8 cellular contexts compared by ENCODE assay signal in genomic region chr11:113806403-113806802, GRCh38. TPM values are rescaled to one million over a fixed set of nuclear protein-coding genes. Genes with fewer than 3 reads are reported as not detected.
A peak's percentile ranks its signal among the peaks of the same experiment; 100 is the strongest.
DNase-seq lines count a peak whose midpoint lies in the region; ATAC-seq, FAIRE-seq and TF ChIP-seq lines count a peak whose summit lies in the region.

No MANE protein-coding gene starts in this region.

- POLR2A ChIA-PET in A549 (lab: Yijun Ruan, JAX), result interaction anchor here (1.2 kb wide), 1 partner anchor 9 kb away, joined by 3 read pairs; no protein-coding TSS in a partner anchor

- H3K4me1 ChIP-seq in A549 (no peaks in the 10 kb centered on the region), right lobe of liver (no peaks in the 10 kb centered on the region), esophagus muscularis mucosa (no peaks in the 10 kb centered on the region)

- in situ Hi-C loops in astrocyte of the spinal cord (cut with HindIII; ENCODE audit: low sequenced_read_pairs), result no loop called here

- TF ChIP-seq EP300 in A549 (IDR thresholded peaks at IDR 0.05) (no peak), esophagus muscularis mucosa (IDR thresholded peaks at IDR 0.05) (no peak)

- H3K36me3 ChIP-seq in right lobe of liver, result peaks cover 0 to 28% (median 11%) of the 10 kb centered on the region in 4 donors
- H3K36me3 ChIP-seq in esophagus muscularis mucosa, result peaks cover 49 to 98% (median 87%) of the 10 kb centered on the region in 4 donors

- H3K4me2 ChIP-seq in A549, result no peak overlapping the region

- no peak overlapping the region for H3K27ac ChIP-seq in A549
- no peak overlapping the region for H3K27ac ChIP-seq in right lobe of liver
- no peak overlapping the region for H3K27ac ChIP-seq in esophagus muscularis mucosa (replicated peaks in 1 of 4)

- TF ChIP-seq RAD21 in A549 (conservative IDR thresholded peaks at IDR 0.05 in 1 of 2, IDR thresholded peaks at IDR 0.05 in 1 of 2), result peak in 1 of 2 experiments; percentile 29; a peak in 1 of 5 replicates

- intact Hi-C loops in right lobe of liver (cut with DNase I) (no loop called here), esophagus muscularis mucosa (cut with DNase I) (no loop called here)

- WGBS in A549 (ENCODE audit: missing lambda C conversion rate), result 95% methylated on average over 2 of the region's 2 CpGs
- 100% methylated on average over 2 of the region's 2 CpGs for WGBS in right lobe of liver (ENCODE audit: insufficient coverage, low coverage, low lambda C conversion rate, missing lambda C conversion rate)
- 95% methylated on average over 2 of the region's 2 CpGs for WGBS in esophagus muscularis mucosa

- CTCF ChIA-PET in A549 (lab: Yijun Ruan, JAX), result interaction anchor here (0.7 to 3.0 kb wide), 7 partner anchors 9 to 457 kb away, joined by 3 to 27 read pairs (median 4); no protein-coding TSS in a partner anchor

- ATAC-seq in A549, result peak; percentile 88 to 94
- ATAC-seq in right lobe of liver, result peak; percentile 92 to 97 (median 95)

- TF ChIP-seq CTCF in A549 (IDR thresholded peaks at IDR 0.05) (peak; percentile 31), GM12864 (IDR thresholded peaks at IDR 0.05; ENCODE audit: low read depth, low read length, missing control alignments) (peak; percentile 68), astrocyte of the spinal cord (IDR thresholded peaks at IDR 0.05; ENCODE audit: low read depth, low read length) (peak; percentile 58), right lobe of liver (IDR thresholded peaks at IDR 0.05) (peak; percentile 30 to 64 (median 48)), esophagus muscularis mucosa (IDR thresholded peaks at IDR 0.05) (peak in 1 of 3 experiments; percentile 29)

- FAIRE-seq in A549 (lab: Jason Lieb, UNC), result no peak

- H3K9me3 ChIP-seq in A549 (no peaks in the 10 kb centered on the region), right lobe of liver (no peaks in the 10 kb centered on the region), esophagus muscularis mucosa (no peaks in the 10 kb centered on the region)

- H3K4me3 ChIP-seq in A549 (no peak overlapping the region), GM12864 (ENCODE audit: low read depth, low read length) (no peak overlapping the region), astrocyte of the spinal cord (ENCODE audit: low read depth, low read length) (no peak overlapping the region), right lobe of liver (no peak overlapping the region), esophagus muscularis mucosa (no peak overlapping the region)

- TF ChIP-seq POLR2A in A549 (IDR thresholded peaks at IDR 0.05; ENCODE audit: low read length) (no peak), right lobe of liver (IDR thresholded peaks at IDR 0.05) (no peak), esophagus muscularis mucosa (IDR thresholded peaks at IDR 0.05; ENCODE audit: low read depth) (no peak)

- DNase-seq in A549 (ENCODE audit: low read depth in 1 of 2, low spot score in 1 of 2), result peak; percentile 4 to 35
- DNase-seq in GM12864 (ENCODE audit: low read depth), result no peak
- DNase-seq in MV-4-11 (lab: John Stamatoyannopoulos, UW), result peak; percentile 12
- no peak for DNase-seq in astrocyte of the spinal cord (ENCODE audit: low read depth, low spot score)
- DNase-seq in right lobe of liver, result peak in 2 of 3 donors; percentile 25 to 52
- DNase-seq in DMS114 treated with DMSO at 0.1 percent for 48 hours (lab: John Stamatoyannopoulos, UW; ENCODE audit: unreplicated experiment), result no peak
- no peak for DNase-seq in effector CD4-positive, alpha-beta T cell
- DNase-seq in esophagus muscularis mucosa (ENCODE audit: extremely low spot score), result no peak

- H3K27me3 ChIP-seq in right lobe of liver (no peaks in the 10 kb centered on the region), esophagus muscularis mucosa (no peaks in the 10 kb centered on the region)

TF ChIP-seq in A549, 52 proteins besides CTCF, POLR2A, EP300 and RAD21:
- TF ChIP-seq CHD2 (IDR thresholded peaks at IDR 0.05; ENCODE audit: low read length, partially characterized antibody), result no peak
- TF ChIP-seq JUNB (IDR thresholded peaks at IDR 0.05), result no peak
- TF ChIP-seq HEYL (CRISPR knock-in tag; IDR thresholded peaks at IDR 0.05), result no peak
- peak; percentile 18; the same call in 1 of the 3 replicates for TF ChIP-seq SMC3 (IDR thresholded peaks at IDR 0.05)

RNA-seq across cellular contexts. Expression of gene CLDN25, which starts 26.8 kb away (rescaled TPM):
- not detected in 2 replicates for polyA plus RNA-seq in A549 (2011; rRNA removed)
- not detected in 2 replicates for polyA plus RNA-seq in A549 (2012; cell fraction: cytosol; rRNA removed)
- polyA plus RNA-seq in A549 (2012; cell fraction: nucleus; rRNA removed), result not detected in 2 replicates
- not detected in 3 replicates for polyA plus RNA-seq in A549 (2017; fragmentation: RNase III; extraction: RNeasy Plus Mini Kit Qiagen cat#74134 plus additional on column Dnase treatment)
- not detected in 2 replicates for polyA minus RNA-seq in A549 (2011; rRNA and poly(A)+ RNA removed)
- not detected for total RNA-seq in right lobe of liver
- not detected for total RNA-seq in esophagus muscularis mucosa

RNA-seq across cellular contexts. Expression of gene ZW10, which starts 32.9 kb away (rescaled TPM):
- polyA plus RNA-seq in A549 (2011; rRNA removed), result 12.9 and 13.4 TPM in 2 replicates
- 4.6 and 5.0 TPM in 2 replicates for polyA plus RNA-seq in A549 (2012; cell fraction: cytosol; rRNA removed)
- 2.8 and 3.6 TPM in 2 replicates for polyA plus RNA-seq in A549 (2012; cell fraction: nucleus; rRNA removed)
- 13.9 to 14.1 TPM (median 13.9 TPM) in 3 replicates for polyA plus RNA-seq in A549 (2017; fragmentation: RNase III; extraction: RNeasy Plus Mini Kit Qiagen cat#74134 plus additional on column Dnase treatment)
- polyA minus RNA-seq in A549 (2011; rRNA and poly(A)+ RNA removed), result 8.1 and 8.5 TPM in 2 replicates
- total RNA-seq in right lobe of liver, result 10 to 100 TPM in 1 of 6 experiments, 1 to 10 TPM in 5; 7.3 to 10.8 (median 8.5) TPM
- total RNA-seq in esophagus muscularis mucosa, result 10 to 100 TPM in 1 of 4 donors, 1 to 10 TPM in 3; 8.8 to 10.9 (median 9.4) TPM

Comparison
In these comparisons a context has a peak if more than half of its experiments do, and no peak if none do; other contexts are left out.
1. DNase-seq: peak in A549 (2 of 2), MV-4-11 (single experiment) and right lobe of liver (2 of 3); none in GM12864 (single experiment), astrocyte of the spinal cord (single experiment), DMS114 treated with DMSO at 0.1 percent for 48 hours (single experiment), effector CD4-positive, alpha-beta T cell (single experiment) and esophagus muscularis mucosa (single experiment).